Comparison of ENCODE assay signal across 1 cellular context in genomic region chr20:58993332-58994248, GRCh38.
TF ChIP-seq lines count a peak whose summit lies in the region.

No MANE protein-coding gene starts in this region.

TF ChIP-seq in GM12878, 131 proteins besides CTCF, POLR2A, EP300 and RAD21:
- TF ChIP-seq NFXL1 (IDR thresholded peaks at IDR 0.05; ENCODE audit: borderline replicate concordance), result no peak
- 0 out of 2 replicates have a peak, but pooled peaks have one; percentile 22 for TF ChIP-seq SMAD5 (IDR thresholded peaks at IDR 0.05; ENCODE audit: low read depth)
- TF ChIP-seq CBFB (IDR thresholded peaks at IDR 0.05; ENCODE audit: low read depth), result 0 out of 2 replicates have a peak, but pooled peaks have one; percentile 34
- 0 out of 2 replicates have a peak, but pooled peaks have one; percentile 8 for TF ChIP-seq TARDBP (IDR thresholded peaks at IDR 0.05; ENCODE audit: borderline replicate concordance)
- 0 out of 2 replicates have a peak, but pooled peaks have one; percentile 22 for TF ChIP-seq ZBED1 (IDR thresholded peaks at IDR 0.05; ENCODE audit: borderline replicate concordance)
- 0 out of 2 replicates have a peak, but pooled peaks have one; percentile 19 for TF ChIP-seq MTA2 (IDR thresholded peaks at IDR 0.05; ENCODE audit: low read depth)
- TF ChIP-seq MLLT1 (IDR thresholded peaks at IDR 0.05), result peak; percentile 69; the same call in 1 of the 2 replicates
- TF ChIP-seq CHD1 (IDR thresholded peaks at IDR 0.05; ENCODE audit: low read depth, low read length), result no peak
- no peak for TF ChIP-seq EGR1 (IDR thresholded peaks at IDR 0.05; ENCODE audit: borderline replicate concordance in 1 of 2, low read depth in 2 of 2, low read length in 2 of 2)
- 0 out of 2 replicates have a peak, but pooled peaks have one; percentile 50 for TF ChIP-seq POLR2AphosphoS5 (IDR thresholded peaks at IDR 0.05; ENCODE audit: low read length)
- 0 out of 2 replicates have a peak, but pooled peaks have one; percentile 24 for TF ChIP-seq MTA3 (IDR thresholded peaks at IDR 0.05; ENCODE audit: borderline replicate concordance, low read length)
- TF ChIP-seq TAF1 (IDR thresholded peaks at IDR 0.05; ENCODE audit: borderline replicate concordance, low read depth, low read length), result no peak
- TF ChIP-seq PML (IDR thresholded peaks at IDR 0.05; ENCODE audit: low read length), result peak; percentile 40; the same call in 1 of the 2 replicates
